ENCODE assay signal across 20 cellular contexts in the genomic region with DNA sequence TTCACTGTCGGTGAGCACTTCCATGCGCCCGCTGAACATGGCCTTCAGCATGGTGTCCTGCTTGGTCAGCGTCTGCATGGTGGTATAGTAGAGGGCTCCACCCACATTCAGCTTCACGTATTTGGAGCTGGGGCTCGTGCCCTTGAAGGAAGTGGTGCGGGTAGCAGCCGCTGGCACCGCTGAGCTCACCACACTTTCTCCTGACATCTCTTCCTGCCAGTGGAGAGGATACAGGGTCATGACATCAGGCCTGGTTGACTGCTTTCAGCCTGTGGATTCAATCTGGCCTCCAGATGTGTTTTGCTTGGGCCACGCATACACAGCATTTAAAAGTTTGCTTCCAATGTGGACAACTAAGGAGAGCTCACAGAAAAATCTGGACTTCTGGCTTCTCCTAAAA. TPM values are rescaled to one million over a fixed set of nuclear protein-coding genes. Genes with fewer than 3 reads are reported as not detected.
DNase-seq lines count a peak whose midpoint lies in the region; ATAC-seq and TF ChIP-seq lines count a peak whose summit lies in the region.
"Had no signal": no experiment of that assay in that cellular context is flagged by ENCODE, and none has a peak within 500 bp of the region (broad histone marks: within the 10 kb centered on the region; RNA-seq: fewer than 3 reads in every experiment).

No MANE protein-coding gene starts in this region.

- DNase-seq in activated CD8-positive, alpha-beta T cell treated with anti-CD3 and anti-CD28 coated beads, Interleukin-2, amount 10 ng/mL, durations not matched to agents 7 days and 5 days = peak; percentile 25
- no peak for DNase-seq in activated CD8-positive, alpha-beta T cell treated with anti-CD3 and anti-CD28 coated beads for 36 hours
- DNase-seq in IMR-90 (peak; percentile 46), fibroblast of peridontal ligament (ENCODE audit: extremely low read depth) (peak; percentile 58), thyroid gland (no peak), HK-2 (ENCODE audit: unreplicated experiment) (no peak)
- DNase-seq: activated CD4-positive, alpha-beta T cell treated with anti-CD3 and anti-CD28 coated beads for 4 hours; activated CD8-positive, alpha-beta memory T cell treated with anti-CD3 and anti-CD28 coated beads, Interleukin-2, amount 50 U/mL, for 4 hours; adrenal gland; C1 segment of cervical spinal cord; left cardiac atrium; NCI-H187; NCI-H2227 treated with DMSO at 0.1 percent for 48 hours; NCI-H82; posterior cingulate gyrus; stimulated activated naive CD4-positive, alpha-beta T cell; upper lobe of right lung had no signal

- no peak overlapping the region for H3K4ac ChIP-seq in IMR-90 (ENCODE audit: low read depth, low read length)

- H3K56ac ChIP-seq in IMR-90 (ENCODE audit: extremely low read depth, insufficient read depth, low read length) = no peak overlapping the region

- no peak for TF ChIP-seq CTCF in activated CD8-positive, alpha-beta T cell treated with anti-CD3 and anti-CD28 coated beads for 36 hours (IDR thresholded peaks at IDR 0.05)
- TF ChIP-seq CTCF in IMR-90 (conservative IDR thresholded peaks at IDR 0.05; ENCODE audit: low read depth, low read length) (no peak), thyroid gland (IDR thresholded peaks at IDR 0.05) (no peak)

- H2AK5ac ChIP-seq in IMR-90 (ENCODE audit: low read depth, low read length) = no peak overlapping the region

- in situ Hi-C loops in IMR-90 (cut with MboI; ENCODE audit: low sequenced_read_pairs) = no loop called here

- H4K5ac ChIP-seq in IMR-90 (ENCODE audit: low read depth, low read length) = no peak overlapping the region

- no peak overlapping the region for H2AK9ac ChIP-seq in IMR-90 (replicated peaks; ENCODE audit: low read depth, low read length, poor library complexity)

- H4K20me1 ChIP-seq in IMR-90 (ENCODE audit: insufficient read depth, low read length) = peaks cover 54% of the 10 kb centered on the region

- no peak overlapping the region for H3K9ac ChIP-seq in IMR-90 (ENCODE audit: low read depth, low read length)

- no peak overlapping the region for H4K91ac ChIP-seq in IMR-90 (ENCODE audit: insufficient read depth, low read depth, low read length)

- H3K4me3 Mint-ChIP-seq in activated CD8-positive, alpha-beta T cell treated with anti-CD3 and anti-CD28 coated beads, Interleukin-2, amount 10 ng/mL, durations not matched to agents 7 days and 5 days = no peak overlapping the region
- H3K4me3 Mint-ChIP-seq in activated CD8-positive, alpha-beta T cell treated with anti-CD3 and anti-CD28 coated beads for 36 hours = no peak overlapping the region
- H3K4me3 Mint-ChIP-seq: T-helper 1 cell treated with Interleukin-12 subunit alpha and Interleukin-12 subunit beta and Interleukin-4 antibody, amounts not matched to agents 30 μg/mL and 1 μg/mL, for 36 hours had no signal

- H3K9me3 Mint-ChIP-seq in activated CD8-positive, alpha-beta T cell treated with anti-CD3 and anti-CD28 coated beads, Interleukin-2, amount 10 ng/mL, durations not matched to agents 7 days and 5 days (ENCODE audit: insufficient read depth) = no peaks in the 10 kb centered on the region
- H3K9me3 Mint-ChIP-seq in activated CD8-positive, alpha-beta T cell treated with anti-CD3 and anti-CD28 coated beads for 36 hours = no peaks in the 10 kb centered on the region
- H3K9me3 Mint-ChIP-seq: T-helper 1 cell treated with Interleukin-12 subunit alpha and Interleukin-12 subunit beta and Interleukin-4 antibody, amounts not matched to agents 30 μg/mL and 1 μg/mL, for 36 hours had no signal

- no peak overlapping the region for H3K23ac ChIP-seq in IMR-90 (ENCODE audit: low read depth, low read length)

- peak overlapping the region; percentile 45 for H3K27ac Mint-ChIP-seq in activated CD8-positive, alpha-beta T cell treated with anti-CD3 and anti-CD28 coated beads, Interleukin-2, amount 10 ng/mL, durations not matched to agents 7 days and 5 days
- no peak overlapping the region for H3K27ac Mint-ChIP-seq in activated CD8-positive, alpha-beta T cell treated with anti-CD3 and anti-CD28 coated beads for 36 hours
- H3K27ac Mint-ChIP-seq: T-helper 1 cell treated with Interleukin-12 subunit alpha and Interleukin-12 subunit beta and Interleukin-4 antibody, amounts not matched to agents 30 μg/mL and 1 μg/mL, for 36 hours had no signal

- H2BK20ac ChIP-seq in IMR-90 (ENCODE audit: low read depth, low read length) = no peak overlapping the region

- POLR2A ChIA-PET in activated CD8-positive, alpha-beta T cell treated with anti-CD3 and anti-CD28 coated beads, Interleukin-2, amount 10 ng/mL, durations not matched to agents 7 days and 5 days (lab: Charles Lee) = interaction anchor here (0.6 kb wide), 1 partner anchor 403 kb away, joined by 3 read pairs; no protein-coding TSS in a partner anchor
- POLR2A ChIA-PET in activated CD8-positive, alpha-beta T cell treated with anti-CD3 and anti-CD28 coated beads for 36 hours (lab: Charles Lee) = interaction anchor here (1.4 kb wide), 1 partner anchor 8 kb away, joined by 8 read pairs; the partner anchor contains the start of genes KCTD10 and UBE3B
- POLR2A ChIA-PET in IMR-90 (lab: Charles Lee; ENCODE audit: unreplicated experiment) = interaction anchor here (0.6 kb wide), 1 partner anchor 14 kb away, joined by 3 read pairs; no protein-coding TSS in a partner anchor

- H3K4me3 ChIP-seq in IMR-90 (ENCODE audit: insufficient read depth, low read depth, low read length) (no peak overlapping the region), thyroid gland (replicated peaks in 1 of 3) (no peak overlapping the region)
- H3K4me3 ChIP-seq: adrenal gland, upper lobe of right lung had no signal

- WGBS in IMR-90 (ENCODE audit: extremely low coverage in 2 of 2, insufficient read length in 1 of 2), 2 experiments = 100% methylated on average over 3 of the region's 10 CpGs; no CpG with 5 or more reads in 1 of the 2 experiments
- 82 to 93% methylated on average over 6 to 10 of the region's 10 CpGs for WGBS in thyroid gland, 2 donors

- no peak overlapping the region for H2BK15ac ChIP-seq in IMR-90 (ENCODE audit: low read depth, low read length)

- H3K27ac ChIP-seq in IMR-90 (ENCODE audit: insufficient read depth, low read length) (no peak overlapping the region), thyroid gland (peak overlapping the region in 2 of 3 donors; percentile 24 to 99)
- H3K27ac ChIP-seq: upper lobe of right lung had no signal

- no TSS peak for BruUV-seq in IMR-90 (replicated peaks; lab: Mats Ljungman, UMichigan)

- H4K8ac ChIP-seq in IMR-90 (ENCODE audit: low read depth in 2 of 2, low read length in 2 of 2) = no peak overlapping the region

- ATAC-seq in activated CD8-positive, alpha-beta T cell treated with anti-CD3 and anti-CD28 coated beads, Interleukin-2, amount 10 ng/mL, durations not matched to agents 7 days and 5 days = no peak
- no peak for ATAC-seq in activated CD8-positive, alpha-beta T cell treated with anti-CD3 and anti-CD28 coated beads for 36 hours
- ATAC-seq in IMR-90 (ENCODE audit: low read depth) = no peak
- ATAC-seq in HG02571 (IDR thresholded peaks at IDR 0.05; ENCODE audit: unreplicated experiment) = no peak
- no peak for ATAC-seq in HG03457 (IDR thresholded peaks at IDR 0.05; ENCODE audit: unreplicated experiment)
- ATAC-seq: left cardiac atrium, upper lobe of right lung had no signal

- H2AFZ ChIP-seq in IMR-90 (replicated peaks; ENCODE audit: low read length, poor library complexity) = peak overlapping the region; percentile 43

- H3K18ac ChIP-seq in IMR-90 (ENCODE audit: low read depth, low read length) = no peak overlapping the region

- H3K4me2 ChIP-seq in IMR-90 (ENCODE audit: low read depth, low read length) = no peak overlapping the region

- no peaks in the 10 kb centered on the region for H3K27me3 Mint-ChIP-seq in activated CD8-positive, alpha-beta T cell treated with anti-CD3 and anti-CD28 coated beads, Interleukin-2, amount 10 ng/mL, durations not matched to agents 7 days and 5 days (ENCODE audit: low read depth)
- no peaks in the 10 kb centered on the region for H3K27me3 Mint-ChIP-seq in activated CD8-positive, alpha-beta T cell treated with anti-CD3 and anti-CD28 coated beads for 36 hours

- peaks cover 12% of the 10 kb centered on the region for H3K36me3 Mint-ChIP-seq in activated CD8-positive, alpha-beta T cell treated with anti-CD3 and anti-CD28 coated beads, Interleukin-2, amount 10 ng/mL, durations not matched to agents 7 days and 5 days (ENCODE audit: low read depth)
- peaks cover 12% of the 10 kb centered on the region for H3K36me3 Mint-ChIP-seq in activated CD8-positive, alpha-beta T cell treated with anti-CD3 and anti-CD28 coated beads for 36 hours (ENCODE audit: low read depth)

- no peak for TF ChIP-seq RAD21 in IMR-90 (IDR thresholded peaks at IDR 0.05; ENCODE audit: low read length)

- H2BK5ac ChIP-seq in IMR-90 (ENCODE audit: low read depth, low read length, poor library complexity, severe bottlenecking) = no peak overlapping the region

- H3K9me3 ChIP-seq in IMR-90 (ENCODE audit: control insufficient read depth, insufficient read depth, low read length) = no peaks in the 10 kb centered on the region
- no peaks in the 10 kb centered on the region for H3K9me3 ChIP-seq in thyroid gland
- H3K9me3 ChIP-seq: adrenal gland, upper lobe of right lung had no signal

- H2BK120ac ChIP-seq in IMR-90 (ENCODE audit: low read depth, low read length) = no peak overlapping the region

- no peak overlapping the region for H3K14ac ChIP-seq in IMR-90 (replicated peaks; ENCODE audit: low read depth, low read length)

- H3K4me1 ChIP-seq in IMR-90 (ENCODE audit: control insufficient read depth, insufficient read depth, low read length) (peaks cover 13% of the 10 kb centered on the region), thyroid gland (peaks cover 60 to 93% of the 10 kb centered on the region in 2 donors)

- dilution Hi-C loops in IMR-90 (cut with HindIII; ENCODE audit: low sequenced_read_pairs, unreplicated experiment) = no loop called here

- intact Hi-C loops in activated CD8-positive, alpha-beta T cell treated with anti-CD3 and anti-CD28 coated beads for 36 hours (cut with micrococcal nuclease) = no loop called here
- intact Hi-C loops in IMR-90 (cut with micrococcal nuclease) (no loop called here), thyroid gland (cut with DNase I) (no loop called here)

- H3K4me1 Mint-ChIP-seq in activated CD8-positive, alpha-beta T cell treated with anti-CD3 and anti-CD28 coated beads, Interleukin-2, amount 10 ng/mL, durations not matched to agents 7 days and 5 days (ENCODE audit: low read depth) = peaks cover 22% of the 10 kb centered on the region
- H3K4me1 Mint-ChIP-seq in activated CD8-positive, alpha-beta T cell treated with anti-CD3 and anti-CD28 coated beads for 36 hours (ENCODE audit: low read depth) = peaks cover 22% of the 10 kb centered on the region

- peaks cover 0 to 88% of the 10 kb centered on the region in 2 experiments; a peak in 2 of 4 replicates for H3K79me1 ChIP-seq in IMR-90 (ENCODE audit: low read depth in 1 of 2, low read length in 2 of 2)

- H3K27me3 ChIP-seq in IMR-90 (ENCODE audit: control insufficient read depth, insufficient read depth, low read length) = no peaks in the 10 kb centered on the region
- H3K27me3 ChIP-seq in thyroid gland = no peaks in the 10 kb centered on the region
- H3K27me3 ChIP-seq: adrenal gland, upper lobe of right lung had no signal

- TF ChIP-seq POLR2A in IMR-90 (IDR thresholded peaks at IDR 0.05; ENCODE audit: low read depth, low read length) (no peak), thyroid gland (IDR thresholded peaks at IDR 0.05) (no peak)

- H3K9me1 ChIP-seq in IMR-90 (ENCODE audit: insufficient read depth, low read length) = peaks cover 55% of the 10 kb centered on the region

- H3K36me3 ChIP-seq in IMR-90 (ENCODE audit: control insufficient read depth, insufficient read depth, low read length) = peaks cover 58% of the 10 kb centered on the region
- peaks cover 8 to 16% of the 10 kb centered on the region in 2 donors for H3K36me3 ChIP-seq in thyroid gland

- CTCF ChIA-PET in activated CD8-positive, alpha-beta T cell treated with anti-CD3 and anti-CD28 coated beads, Interleukin-2, amount 10 ng/mL, durations not matched to agents 7 days and 5 days (lab: Charles Lee) = interaction anchor here (1.2 kb wide), 2 partner anchors 37 to 42 kb away, joined by 4 to 6 read pairs; no protein-coding TSS in a partner anchor
- CTCF ChIA-PET in activated CD8-positive, alpha-beta T cell treated with anti-CD3 and anti-CD28 coated beads for 36 hours (lab: Charles Lee) = interaction anchor here (1.0 to 1.2 kb wide), 2 partner anchors 56 to 76 kb away, joined by 3 read pairs; no protein-coding TSS in a partner anchor
- CTCF ChIA-PET in IMR-90 (lab: Yijun Ruan, JAX) = no interaction called here

RNA-seq across cellular contexts. Expression of gene KCTD10, which starts 7.6 kb away (rescaled TPM):
- total RNA-seq in activated CD8-positive, alpha-beta T cell treated with anti-CD3 and anti-CD28 coated beads, Interleukin-2, amount 10 ng/mL, durations not matched to agents 7 days and 5 days = 10 to 100 TPM; 35.7 to 38.8 TPM
- 10 to 100 TPM; 37.4 to 38.2 TPM for total RNA-seq in activated CD8-positive, alpha-beta T cell treated with anti-CD3 and anti-CD28 coated beads for 36 hours
- total RNA-seq in IMR-90 (2012; rRNA removed) (72.1 and 77.2 TPM in 2 replicates), thyroid gland (100 to 1,000 TPM in 1 of 4 donors, 10 to 100 TPM in 3; 70.3 to 149 (median 85.4) TPM)
- polyA plus RNA-seq in IMR-90 (2012; rRNA removed) = 82.8 and 88.4 TPM in 2 replicates
- polyA plus RNA-seq in IMR-90 (2012; cell fraction: cytosol; rRNA removed) = 59.8 and 83.6 TPM in 2 replicates
- polyA plus RNA-seq in IMR-90 (2012; cell fraction: nucleus; rRNA removed; ENCODE audit: low replicate concordance) = 122 and 137 TPM in 2 replicates

RNA-seq across cellular contexts. Expression of gene UBE3B, which starts 7.9 kb away (rescaled TPM):
- 10 to 100 TPM; 32.0 to 34.1 TPM for total RNA-seq in activated CD8-positive, alpha-beta T cell treated with anti-CD3 and anti-CD28 coated beads, Interleukin-2, amount 10 ng/mL, durations not matched to agents 7 days and 5 days
- 10 to 100 TPM; 22.5 to 24.9 TPM for total RNA-seq in activated CD8-positive, alpha-beta T cell treated with anti-CD3 and anti-CD28 coated beads for 36 hours
- 18.8 and 19.4 TPM in 2 replicates for total RNA-seq in IMR-90 (2012; rRNA removed)
- polyA plus RNA-seq in IMR-90 (2012; rRNA removed) = 24.3 and 24.9 TPM in 2 replicates
- 17.0 and 19.0 TPM in 2 replicates for polyA plus RNA-seq in IMR-90 (2012; cell fraction: cytosol; rRNA removed)
- 49.8 and 61.5 TPM in 2 replicates for polyA plus RNA-seq in IMR-90 (2012; cell fraction: nucleus; rRNA removed; ENCODE audit: low replicate concordance)
- total RNA-seq in thyroid gland = 10 to 100 TPM; 52.2 to 72.5 (median 65.5) TPM

Comparison
In these comparisons a context has a peak if more than half of its experiments do, and no peak if none do; other contexts are left out.
1. DNase-seq: peak in activated CD8-positive, alpha-beta T cell treated with anti-CD3 and anti-CD28 coated beads, Interleukin-2, amount 10 ng/mL, durations not matched to agents 7 days and 5 days (single experiment), IMR-90 (single experiment) and fibroblast of peridontal ligament (single experiment); none in activated CD8-positive, alpha-beta T cell treated with anti-CD3 and anti-CD28 coated beads for 36 hours (single experiment), thyroid gland (0 of 2) and HK-2 (single experiment).